10 cellular contexts compared by ENCODE assay signal in genomic region chr6:35214869-35215664, GRCh38. TPM values are rescaled to one million over a fixed set of nuclear protein-coding genes. Genes with fewer than 3 reads are reported as not detected.
DNase-seq lines count a peak whose midpoint lies in the region; ATAC-seq and TF ChIP-seq lines count a peak whose summit lies in the region.
"Had no signal": no experiment of that assay in that cellular context is flagged by ENCODE, and none has a peak within 500 bp of the region (broad histone marks: within the 10 kb centered on the region; RNA-seq: fewer than 3 reads in every experiment).

No MANE protein-coding gene starts in this region.

- peaks cover 2% of the 10 kb centered on the region; the same call in 1 of the 2 replicates for H3K4me1 ChIP-seq in H9 (ENCODE audit: insufficient read depth, low read length)

- peaks cover 52 to 59% of the 10 kb centered on the region in 2 experiments for H3K4me1 Mint-ChIP-seq in H9

- H3K27ac ChIP-seq in H9 (ENCODE audit: insufficient read length, low read depth, low read length): no peak overlapping the region

- no peak overlapping the region for H2BK15ac ChIP-seq in H9 (ENCODE audit: low read depth, low read length)

- WGBS in H9 (ENCODE audit: extremely low coverage, insufficient read length, low lambda C conversion rate): no CpG with 5 or more reads among the region's 18 CpGs

- no peaks in the 10 kb centered on the region for H4K20me1 ChIP-seq in H9 (ENCODE audit: control insufficient read depth, insufficient read depth, insufficient read length)

- TF ChIP-seq CTCF in H9 (conservative IDR thresholded peaks at IDR 0.05): no peak
- TF ChIP-seq CTCF in astrocyte of the cerebellum (IDR thresholded peaks at IDR 0.05; ENCODE audit: low read depth, low read length, missing control alignments): no peak

- H3K4ac ChIP-seq in H9 (ENCODE audit: low read depth, low read length): no peak overlapping the region

- no peak for ATAC-seq in GM18519 (IDR thresholded peaks at IDR 0.05; ENCODE audit: low FRiP score, unreplicated experiment)

- peak overlapping the region; percentile 69 to 81 for H3K4me3 Mint-ChIP-seq in H9
- H3K4me3 Mint-ChIP-seq: stimulated activated naive CD8-positive, alpha-beta T cell treated with anti-CD3 and anti-CD28 coated beads, Interleukin-15, Interleukin-2, amounts not matched to agents 100 ng/mL and 50 ng/mL, for 24 hours had no signal

- H3K18ac ChIP-seq in H9 (ENCODE audit: insufficient read length, low read depth, low read length): no peak overlapping the region

- H3K27ac Mint-ChIP-seq in H9: no peak overlapping the region
- H3K27ac Mint-ChIP-seq: stimulated activated naive CD8-positive, alpha-beta T cell treated with anti-CD3 and anti-CD28 coated beads, Interleukin-15, Interleukin-2, amounts not matched to agents 100 ng/mL and 50 ng/mL, for 24 hours had no signal

- no peak overlapping the region for H2BK12ac ChIP-seq in H9 (ENCODE audit: insufficient read length, low read depth, low read length)

- H3K56ac ChIP-seq in H9 (ENCODE audit: insufficient read length, low read depth, low read length): no peak overlapping the region

- no peaks in the 10 kb centered on the region; a peak in 1 of 7 replicates for H3K36me3 Mint-ChIP-seq in H9 (ENCODE audit: insufficient read depth in 1 of 3, low read depth in 3 of 3)

- H2BK120ac ChIP-seq in H9 (ENCODE audit: low read depth, low read length, poor library complexity, severe bottlenecking): no peak overlapping the region

- no peaks in the 10 kb centered on the region for H3K79me1 ChIP-seq in H9 (ENCODE audit: insufficient read depth, low read depth, low read length, poor library complexity, severe bottlenecking)

- H3T11ph ChIP-seq in H9 (ENCODE audit: low read length): no peak overlapping the region

- H2BK5ac ChIP-seq in H9 (ENCODE audit: insufficient read length, low read length): no peak overlapping the region

- H4K8ac ChIP-seq in H9 (replicated peaks; ENCODE audit: insufficient read length, low read depth, low read length): no peak overlapping the region

- peaks cover 91% of the 10 kb centered on the region for H3K27me3 Mint-ChIP-seq in H9 (ENCODE audit: low read depth)

- H3K9me3 Mint-ChIP-seq in H9: no peaks in the 10 kb centered on the region
- H3K9me3 Mint-ChIP-seq: stimulated activated naive CD8-positive, alpha-beta T cell treated with anti-CD3 and anti-CD28 coated beads, Interleukin-15, Interleukin-2, amounts not matched to agents 100 ng/mL and 50 ng/mL, for 24 hours had no signal

- H3K79me2 ChIP-seq in H9 (ENCODE audit: insufficient read depth, low read length): no peaks in the 10 kb centered on the region

- no peak overlapping the region for H2AFZ ChIP-seq in H9 (ENCODE audit: low read length)

- peak overlapping the region; percentile 43 for H3K4me2 ChIP-seq in H9 (ENCODE audit: insufficient read depth, insufficient read length, low read length)

- no peak overlapping the region for H2BK20ac ChIP-seq in H9 (ENCODE audit: low read depth, low read length, poor library complexity, severe bottlenecking)

- no peak overlapping the region for H3K14ac ChIP-seq in H9 (ENCODE audit: insufficient read depth, low read length)

- H3K9me3 ChIP-seq in H9 (ENCODE audit: control insufficient read depth, low read depth, low read length): no peaks in the 10 kb centered on the region

- H2AK5ac ChIP-seq in H9 (ENCODE audit: insufficient read length, low read length): no peak overlapping the region

- peaks cover 40% of the 10 kb centered on the region; the same call in 1 of the 2 replicates for H3K27me3 ChIP-seq in H9 (ENCODE audit: insufficient read depth, low read length)

- H3K23ac ChIP-seq in H9 (ENCODE audit: insufficient read length, low read depth, low read length): no peak overlapping the region

- no peak overlapping the region for H3K9ac ChIP-seq in H9 (ENCODE audit: extremely low read depth, insufficient read length, low read length)

- peaks cover 7% of the 10 kb centered on the region for H3K23me2 ChIP-seq in H9 (ENCODE audit: insufficient read length, low read depth, low read length, poor library complexity, severe bottlenecking)

- peak overlapping the region; percentile 45 for H3K4me3 ChIP-seq in astrocyte of the cerebellum (ENCODE audit: low read depth, low read length)
- H3K4me3 ChIP-seq in skeletal muscle cell (ENCODE audit: low read depth, low read length): peak overlapping the region; percentile 69

- DNase-seq in H9 (no peak), astrocyte of the cerebellum (ENCODE audit: low read depth) (no peak), iPS-NIHi11 (ENCODE audit: low spot score) (peak; percentile 40), skeletal muscle cell (ENCODE audit: low read depth) (peak; percentile 15), NCI-H2107 treated with DMSO at 0.1 percent for 48 hours (lab: John Stamatoyannopoulos, UW; ENCODE audit: unreplicated experiment) (no peak), NCI-H345 (lab: John Stamatoyannopoulos, UW) (no peak)
- DNase-seq: KG1, NCI-H524 treated with DMSO at 0.1 percent for 48 hours had no signal

- in situ Hi-C loops in astrocyte of the cerebellum (cut with HindIII; ENCODE audit: low sequenced_read_pairs): no loop called here

- no peak overlapping the region for H4K91ac ChIP-seq in H9 (ENCODE audit: insufficient read length, low read depth, low read length)

- H4K5ac ChIP-seq in H9 (ENCODE audit: insufficient read length, low read depth, low read length): no peak overlapping the region

RNA-seq across cellular contexts. Expression of gene SCUBE3, which starts 1.3 kb away (rescaled TPM):
- 2.2 and 2.7 TPM in 2 replicates for total RNA-seq in H9 (2021)

RNA-seq across cellular contexts. Expression of gene ZNF76, which starts 44.5 kb away (rescaled TPM):
- 21.1 and 22.8 TPM in 2 replicates for total RNA-seq in H9 (2021)

Comparison
In these comparisons a context has a peak if more than half of its experiments do, and no peak if none do; other contexts are left out.
1. DNase-seq: peak in iPS-NIHi11 (single experiment) and skeletal muscle cell (single experiment); none in H9 (single experiment), astrocyte of the cerebellum (single experiment), NCI-H2107 treated with DMSO at 0.1 percent for 48 hours (single experiment) and NCI-H345 (single experiment).